In the genomic region with DNA sequence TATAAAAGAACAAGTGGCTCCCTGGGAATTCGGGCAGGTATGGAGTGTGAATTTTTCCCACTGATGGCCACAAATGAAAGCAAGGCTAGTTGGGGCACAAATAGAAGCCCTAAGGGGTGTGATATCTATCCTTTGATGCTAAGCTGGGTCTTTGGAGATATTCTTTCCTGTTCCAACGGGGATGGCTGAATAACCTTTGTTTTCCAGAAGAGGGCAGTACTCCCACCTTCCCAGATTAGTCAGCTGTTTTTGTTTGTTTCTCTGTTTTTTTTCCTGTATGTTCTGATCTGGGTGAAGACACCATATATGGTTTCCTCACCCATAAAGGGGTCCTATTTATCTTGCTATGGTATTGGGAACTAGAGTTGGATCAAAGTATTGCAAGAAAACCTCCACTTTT, we compare ENCODE assay signal across 1 cellular context.
TF ChIP-seq lines count a peak whose summit lies in the region.

No MANE protein-coding gene starts in this region.

TF ChIP-seq in GM23338, 12 proteins besides CTCF, POLR2A, EP300 and RAD21 (continued from another document):
- TF ChIP-seq ZNF462 (CRISPR knock-in tag; IDR thresholded peaks at IDR 0.05) (no peak), CREB1 (CRISPR knock-in tag; IDR thresholded peaks at IDR 0.05; ENCODE audit: low read depth) (no peak), POLR2AphosphoS5 (IDR thresholded peaks at IDR 0.05; ENCODE audit: low read depth) (no peak), STAT1 (IDR thresholded peaks at IDR 0.05; ENCODE audit: unreplicated experiment) (no peak), EZH2 (IDR thresholded peaks at IDR 0.05; ENCODE audit: low read depth, unreplicated experiment) (no peak), JUNB (IDR thresholded peaks at IDR 0.05; ENCODE audit: unreplicated experiment) (no peak)
